ENCODE assay signal across 19 cellular contexts in genomic region chr17:77535892-77536291, GRCh38.
DNase-seq lines count a peak whose midpoint lies in the region.
"Had no signal": no experiment of that assay in that cellular context is flagged by ENCODE, and none has a peak within 500 bp of the region (broad histone marks: within the 10 kb centered on the region; RNA-seq: fewer than 3 reads in every experiment).

No MANE protein-coding gene starts in this region.

- no peaks in the 10 kb centered on the region for H3K4me1 ChIP-seq in stomach smooth muscle (ENCODE audit: control insufficient read depth, insufficient read depth, low read length)
- H3K4me1 ChIP-seq: Peyer's patch had no signal

- no peak overlapping the region for H3K4me3 ChIP-seq in stomach smooth muscle (ENCODE audit: low read length in 2 of 2)
- H3K4me3 ChIP-seq: GM23338, MG63, Peyer's patch had no signal

- peaks cover 2 to 3% of the 10 kb centered on the region in 2 donors for H3K27me3 ChIP-seq in stomach smooth muscle (ENCODE audit: control insufficient read depth in 1 of 2, insufficient read depth in 2 of 2, low read length in 2 of 2)
- H3K27me3 ChIP-seq: MG63, Peyer's patch had no signal

- no peaks in the 10 kb centered on the region for H3K9me3 ChIP-seq in stomach smooth muscle (ENCODE audit: control insufficient read depth in 2 of 2, low read length in 2 of 2)
- H3K9me3 ChIP-seq: Peyer's patch had no signal

- no peak overlapping the region for H3K9ac ChIP-seq in stomach smooth muscle (ENCODE audit: low read length in 2 of 2)

- DNase-seq in activated effector memory CD4-positive, alpha-beta T cell treated with anti-CD3 and anti-CD28 coated beads, Interleukin-2, amount 50 U/mL, for 16 hours: peak; percentile 38
- no peak for DNase-seq in activated effector memory CD4-positive, alpha-beta T cell treated with Interleukin-2 at 50 U/mL for 16 hours
- peak; percentile 35 for DNase-seq in HT1080 (ENCODE audit: low read depth)
- peak; percentile 6 for DNase-seq in amniotic epithelial cell (ENCODE audit: low read depth)
- DNase-seq in DMS53 treated with DMSO at 0.1 percent for 48 hours (lab: John Stamatoyannopoulos, UW; ENCODE audit: unreplicated experiment): no peak
- DNase-seq in NCI-H748 treated with DMSO at 0.1 percent for 48 hours (lab: John Stamatoyannopoulos, UW): no peak
- DNase-seq in HT-29 (ENCODE audit: low spot score): no peak
- DNase-seq: DMS79, GF-D8, HFFc6, NCI-H1092 treated with DMSO at 0.1 percent for 48 hours, NCI-H1694, NCI-H446, NCI-H82, SIG-M5 had no signal

- H3K36me3 ChIP-seq in stomach smooth muscle (ENCODE audit: control insufficient read depth in 2 of 2, insufficient read depth in 2 of 2, low read length in 2 of 2): no peaks in the 10 kb centered on the region
- H3K36me3 ChIP-seq: MG63, Peyer's patch had no signal

- H3K27ac ChIP-seq in stomach smooth muscle (ENCODE audit: low read length): peak overlapping the region; percentile 69
- H3K27ac ChIP-seq: Peyer's patch had no signal

Comparison
In these comparisons a context has a peak if more than half of its experiments do, and no peak if none do; other contexts are left out.
1. DNase-seq: peak in activated effector memory CD4-positive, alpha-beta T cell treated with anti-CD3 and anti-CD28 coated beads, Interleukin-2, amount 50 U/mL, for 16 hours (single experiment), HT1080 (single experiment) and amniotic epithelial cell (single experiment); none in activated effector memory CD4-positive, alpha-beta T cell treated with Interleukin-2 at 50 U/mL for 16 hours (single experiment), DMS53 treated with DMSO at 0.1 percent for 48 hours (single experiment), NCI-H748 treated with DMSO at 0.1 percent for 48 hours (single experiment) and HT-29 (single experiment).